ENCODE assay signal across 17 cellular contexts in the genomic region with DNA sequence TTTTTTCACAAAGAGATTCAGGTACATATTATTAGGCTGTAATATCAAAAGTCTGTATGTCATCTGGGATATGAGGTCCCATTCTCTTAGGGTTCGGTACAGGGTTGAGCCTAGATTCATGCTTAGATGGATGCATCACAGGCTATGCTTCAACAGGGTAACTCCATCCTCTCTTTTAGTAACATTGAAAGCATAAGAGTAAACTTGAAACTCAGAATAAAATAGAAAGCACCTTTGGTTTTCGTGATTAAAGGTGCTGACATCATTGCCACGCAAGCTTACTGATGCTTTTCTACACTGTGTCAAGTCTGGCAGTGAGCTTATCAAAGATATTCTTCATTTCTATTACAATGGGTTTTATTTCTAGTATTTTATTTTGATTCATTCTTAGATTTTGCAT.
DNase-seq lines count a peak whose midpoint lies in the region; ATAC-seq lines count a peak whose summit lies in the region.
"Had no signal": no experiment of that assay in that cellular context is flagged by ENCODE, and none has a peak within 500 bp of the region (broad histone marks: within the 10 kb centered on the region; RNA-seq: fewer than 3 reads in every experiment).

No MANE protein-coding gene starts in this region.

- no peak overlapping the region for H3K27ac ChIP-seq in Karpas-422 (ENCODE audit: low read length)
- H3K27ac ChIP-seq: Peyer's patch had no signal

- CTCF ChIA-PET in activated CD8-positive, alpha-beta memory T cell treated with anti-CD3 and anti-CD28 coated beads, Interleukin-2, amount 10 ng/mL, durations not matched to agents 7 days and 5 days (lab: Charles Lee), result no interaction called here

- peaks cover 50% of the 10 kb centered on the region for H3K9me3 ChIP-seq in Karpas-422 (ENCODE audit: low read length)
- H3K9me3 ChIP-seq: Peyer's patch had no signal

- H3K4me3 Mint-ChIP-seq in activated CD8-positive, alpha-beta memory T cell treated with anti-CD3 and anti-CD28 coated beads, Interleukin-2, amount 10 ng/mL, durations not matched to agents 7 days and 5 days, result no peak overlapping the region
- no peak overlapping the region for H3K4me3 Mint-ChIP-seq in activated T-helper 17 cell treated with anti-CD3 and anti-CD28 coated beads, Interleukin-2, amount 50 U/mL, for 72 hours
- H3K4me3 Mint-ChIP-seq: CD4-positive, alpha-beta memory T cell had no signal

- no peak overlapping the region for H3K4me3 ChIP-seq in Karpas-422 (ENCODE audit: low read length)
- H3K4me3 ChIP-seq: MG63, Peyer's patch had no signal

- peaks cover 2% of the 10 kb centered on the region for H3K4me1 Mint-ChIP-seq in activated CD8-positive, alpha-beta memory T cell treated with anti-CD3 and anti-CD28 coated beads, Interleukin-2, amount 10 ng/mL, durations not matched to agents 7 days and 5 days
- no peaks in the 10 kb centered on the region for H3K4me1 Mint-ChIP-seq in activated T-helper 17 cell treated with anti-CD3 and anti-CD28 coated beads, Interleukin-2, amount 50 U/mL, for 72 hours
- H3K4me1 Mint-ChIP-seq: CD4-positive, alpha-beta memory T cell had no signal

- H3K9ac ChIP-seq in Karpas-422 (ENCODE audit: low read length), result no peak overlapping the region

- no peaks in the 10 kb centered on the region for H3K9me3 Mint-ChIP-seq in activated CD8-positive, alpha-beta memory T cell treated with anti-CD3 and anti-CD28 coated beads, Interleukin-2, amount 10 ng/mL, durations not matched to agents 7 days and 5 days (ENCODE audit: low read depth)
- H3K9me3 Mint-ChIP-seq in activated T-helper 17 cell treated with anti-CD3 and anti-CD28 coated beads, Interleukin-2, amount 50 U/mL, for 72 hours, result peaks cover 3% of the 10 kb centered on the region

- H2AFZ ChIP-seq in Karpas-422 (ENCODE audit: low read length), result no peak overlapping the region

- H3K27ac Mint-ChIP-seq in activated CD8-positive, alpha-beta memory T cell treated with anti-CD3 and anti-CD28 coated beads, Interleukin-2, amount 10 ng/mL, durations not matched to agents 7 days and 5 days, result no peak overlapping the region
- H3K27ac Mint-ChIP-seq in activated T-helper 17 cell treated with anti-CD3 and anti-CD28 coated beads, Interleukin-2, amount 50 U/mL, for 72 hours, result no peak overlapping the region
- H3K27ac Mint-ChIP-seq: CD4-positive, alpha-beta memory T cell had no signal

- H3K27me3 Mint-ChIP-seq in activated CD8-positive, alpha-beta memory T cell treated with anti-CD3 and anti-CD28 coated beads, Interleukin-2, amount 10 ng/mL, durations not matched to agents 7 days and 5 days, result no peaks in the 10 kb centered on the region
- H3K27me3 Mint-ChIP-seq in activated T-helper 17 cell treated with anti-CD3 and anti-CD28 coated beads, Interleukin-2, amount 50 U/mL, for 72 hours, result no peaks in the 10 kb centered on the region
- H3K27me3 Mint-ChIP-seq: CD4-positive, alpha-beta memory T cell had no signal

- no peaks in the 10 kb centered on the region for H3K27me3 ChIP-seq in Karpas-422 (ENCODE audit: low read length)
- H3K27me3 ChIP-seq: MG63, Peyer's patch had no signal

- H3K36me3 ChIP-seq in Karpas-422 (ENCODE audit: insufficient read depth, low read length), result peaks cover 3% of the 10 kb centered on the region; the same call in 1 of the 2 replicates
- H3K36me3 ChIP-seq: MG63, Peyer's patch had no signal

- no peak for DNase-seq in activated CD8-positive, alpha-beta memory T cell treated with anti-CD3 and anti-CD28 coated beads, Interleukin-2, amount 10 ng/mL, durations not matched to agents 7 days and 5 days
- no peak for DNase-seq in activated CD8-positive, alpha-beta memory T cell treated with anti-CD3 and anti-CD28 coated beads for 24 hours
- DNase-seq in kidney glomerular epithelial cell (lab: John Stamatoyannopoulos, UW), result no peak
- DNase-seq in Karpas-422, result no peak
- DNase-seq: CD4-positive, alpha-beta memory T cell; DMS79; GOT3; MG63; NCI-H1092 treated with DMSO at 0.1 percent for 48 hours; NCI-H1694; NCI-H510A treated with DMSO at 0.1 percent for 48 hours; Peyer's patch had no signal

- no peaks in the 10 kb centered on the region for H3K36me3 Mint-ChIP-seq in activated CD8-positive, alpha-beta memory T cell treated with anti-CD3 and anti-CD28 coated beads, Interleukin-2, amount 10 ng/mL, durations not matched to agents 7 days and 5 days
- no peaks in the 10 kb centered on the region for H3K36me3 Mint-ChIP-seq in activated T-helper 17 cell treated with anti-CD3 and anti-CD28 coated beads, Interleukin-2, amount 50 U/mL, for 72 hours (ENCODE audit: low read depth)
- H3K36me3 Mint-ChIP-seq: CD4-positive, alpha-beta memory T cell had no signal

- ATAC-seq in activated CD8-positive, alpha-beta memory T cell treated with anti-CD3 and anti-CD28 coated beads, Interleukin-2, amount 10 ng/mL, durations not matched to agents 7 days and 5 days, result peak; percentile 36
- ATAC-seq in GM21619 (IDR thresholded peaks at IDR 0.05; ENCODE audit: unreplicated experiment) (peak; percentile 39), HG03045 (IDR thresholded peaks at IDR 0.05; ENCODE audit: unreplicated experiment) (peak; percentile 53), GM18511 (IDR thresholded peaks at IDR 0.05; ENCODE audit: unreplicated experiment) (no peak)
- ATAC-seq in activated T-helper 17 cell treated with anti-CD3 and anti-CD28 coated beads, Interleukin-2, amount 50 U/mL, for 72 hours (replicated peaks), result peak; percentile 75
- ATAC-seq: Right ventricle myocardium inferior had no signal

- no peaks in the 10 kb centered on the region for H3K4me1 ChIP-seq in Karpas-422 (ENCODE audit: low read length)
- H3K4me1 ChIP-seq: Peyer's patch had no signal

- no peak overlapping the region for H3K4me2 ChIP-seq in Karpas-422 (ENCODE audit: low read depth, low read length, poor library complexity, severe bottlenecking)

- H3K9me2 ChIP-seq in Karpas-422 (replicated peaks; ENCODE audit: insufficient read depth, low read length), result no peaks in the 10 kb centered on the region

- H3K79me2 ChIP-seq in Karpas-422 (ENCODE audit: low read length), result no peaks in the 10 kb centered on the region

- no peaks in the 10 kb centered on the region for H4K20me1 ChIP-seq in Karpas-422 (ENCODE audit: insufficient read depth, low read depth, low read length)
